ENCODE assay signal across 22 cellular contexts in the genomic region with DNA sequence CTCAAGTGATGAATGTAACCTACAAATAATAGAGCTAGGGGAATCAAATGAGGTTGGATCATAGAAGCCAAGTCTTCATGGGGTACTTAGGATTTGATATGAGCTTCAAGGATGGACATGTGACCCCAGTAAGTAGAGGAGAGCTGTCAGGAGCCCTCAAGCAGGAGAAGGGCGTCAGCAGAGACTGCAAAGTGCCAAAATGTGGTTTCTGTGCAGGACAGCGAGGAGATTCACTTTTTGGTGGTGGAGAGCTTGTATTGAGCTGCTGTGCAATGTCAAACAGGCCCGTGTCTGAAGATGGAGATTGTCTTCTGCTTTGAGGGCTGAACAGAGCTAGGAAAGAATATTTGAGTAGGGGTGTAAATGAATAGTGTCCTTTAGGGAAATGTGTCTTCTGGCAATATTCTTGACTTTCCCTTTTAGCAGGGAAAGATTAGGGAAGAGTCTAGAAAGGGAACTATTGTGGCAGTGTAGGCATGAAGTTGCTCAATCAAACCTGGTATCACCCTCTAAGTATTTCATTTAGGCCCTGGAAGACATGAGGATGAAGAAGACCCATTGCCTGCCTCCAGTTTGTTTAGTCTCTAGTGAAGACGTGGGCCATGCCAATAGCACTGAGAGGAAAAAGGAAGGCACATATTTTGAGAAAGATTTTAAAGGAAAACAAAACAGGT. TPM values are rescaled to one million over a fixed set of nuclear protein-coding genes. Genes with fewer than 3 reads are reported as not detected.
DNase-seq lines count a peak whose midpoint lies in the region; ATAC-seq, FAIRE-seq and TF ChIP-seq lines count a peak whose summit lies in the region.
"Had no signal": no experiment of that assay in that cellular context is flagged by ENCODE, and none has a peak within 500 bp of the region (broad histone marks: within the 10 kb centered on the region; RNA-seq: fewer than 3 reads in every experiment).

No MANE protein-coding gene starts in this region.

- ATAC-seq in activated CD8-positive, alpha-beta T cell treated with anti-CD3 and anti-CD28 coated beads, Interleukin-2, amount 10 ng/mL, durations not matched to agents 7 days and 5 days = no peak
- ATAC-seq in natural killer cell (peak in 2 of 3 donors; percentile 8 to 14), GM21360 (IDR thresholded peaks at IDR 0.05; ENCODE audit: unreplicated experiment) (no peak)
- ATAC-seq: activated CD4-positive, CD25-positive, alpha-beta regulatory T cell treated with anti-CD3 and anti-CD28 coated beads, Interleukin-2, amount 50 U/mL, for 24 hours; body of pancreas; heart right ventricle had no signal

- no peaks in the 10 kb centered on the region for H3K27me3 Mint-ChIP-seq in T-helper 1 cell treated with Interleukin-12 subunit alpha and Interleukin-12 subunit beta and Interleukin-4 antibody, amounts not matched to agents 30 μg/mL and 1 μg/mL, for 36 hours (ENCODE audit: low read depth)
- H3K27me3 Mint-ChIP-seq in activated CD8-positive, alpha-beta T cell treated with anti-CD3 and anti-CD28 coated beads, Interleukin-2, amount 10 ng/mL, durations not matched to agents 7 days and 5 days (ENCODE audit: low read depth) = no peaks in the 10 kb centered on the region
- H3K27me3 Mint-ChIP-seq in natural killer cell (ENCODE audit: low read depth in 2 of 2) = no peaks in the 10 kb centered on the region

- POLR2A ChIA-PET in activated CD8-positive, alpha-beta T cell treated with anti-CD3 and anti-CD28 coated beads, Interleukin-2, amount 10 ng/mL, durations not matched to agents 7 days and 5 days (lab: Charles Lee) = interaction anchor here (0.5 to 2.9 kb wide), 4 partner anchors 25 to 36 kb away, joined by 3 to 41 read pairs (median 4); partner anchors contain the start of genes SORL1 and SORL1-AS1

- TF ChIP-seq POLR2A in GM12892 (IDR thresholded peaks at IDR 0.05; ENCODE audit: low read depth, low read length) = no peak

- no peak overlapping the region for H3K27ac ChIP-seq in caudate nucleus (ENCODE audit: low read depth, low read length)
- H3K27ac ChIP-seq: body of pancreas, RWPE1, upper lobe of left lung had no signal

- CTCF ChIA-PET in activated CD8-positive, alpha-beta T cell treated with anti-CD3 and anti-CD28 coated beads, Interleukin-2, amount 10 ng/mL, durations not matched to agents 7 days and 5 days (lab: Charles Lee) = interaction anchor here (0.7 to 2.0 kb wide), 6 partner anchors 10 to 49 kb away, joined by 3 to 18 read pairs (median 4); partner anchors contain the start of genes SORL1 and SORL1-AS1

- peak overlapping the region; percentile 26 for H3K27ac Mint-ChIP-seq in T-helper 1 cell treated with Interleukin-12 subunit alpha and Interleukin-12 subunit beta and Interleukin-4 antibody, amounts not matched to agents 30 μg/mL and 1 μg/mL, for 36 hours
- H3K27ac Mint-ChIP-seq in activated CD8-positive, alpha-beta T cell treated with anti-CD3 and anti-CD28 coated beads, Interleukin-2, amount 10 ng/mL, durations not matched to agents 7 days and 5 days = peak overlapping the region; percentile 93
- peak overlapping the region; percentile 94 to 95 for H3K27ac Mint-ChIP-seq in natural killer cell
- H3K27ac Mint-ChIP-seq: activated T-helper 2 cell treated with anti-CD3 and anti-CD28 coated beads, Interferon-gamma antibody, Interleukin-2, Interleukin-4, amounts not matched to agents 10 μg/mL and 5 μg/mL and 100 μg/mL, durations not matched to agents 14 hours and 24 hours and 36 hours had no signal

- intact Hi-C loops in natural killer cell (cut with micrococcal nuclease) = no loop called here

- peaks cover 36% of the 10 kb centered on the region for H3K4me1 Mint-ChIP-seq in T-helper 1 cell treated with Interleukin-12 subunit alpha and Interleukin-12 subunit beta and Interleukin-4 antibody, amounts not matched to agents 30 μg/mL and 1 μg/mL, for 36 hours (ENCODE audit: low read depth)
- H3K4me1 Mint-ChIP-seq in activated CD8-positive, alpha-beta T cell treated with anti-CD3 and anti-CD28 coated beads, Interleukin-2, amount 10 ng/mL, durations not matched to agents 7 days and 5 days (ENCODE audit: low read depth) = peaks cover 54% of the 10 kb centered on the region
- H3K4me1 Mint-ChIP-seq in natural killer cell = peaks cover 63 to 90% of the 10 kb centered on the region in 2 donors

- DNase-seq in T-helper 1 cell (no peak), GM12892 (ENCODE audit: insufficient read length) (no peak), natural killer cell (no peak), caudate nucleus (lab: John Stamatoyannopoulos, UW) (no peak)
- DNase-seq in activated CD8-positive, alpha-beta T cell treated with anti-CD3 and anti-CD28 coated beads, Interleukin-2, amount 10 ng/mL, durations not matched to agents 7 days and 5 days = no peak
- no peak for DNase-seq in NK-92 treated with Interleukin-12 subunit alpha and Interleukin-12 subunit beta, amount 100 ng/mL, for 24 hours (lab: John Stamatoyannopoulos, UW)
- DNase-seq: body of pancreas; COR-L47; dermis blood vessel endothelial cell; H7; heart right ventricle; NCI-H1048; occipital lobe; stimulated activated CD4-positive, alpha-beta T cell treated with anti-CD3 and anti-CD28 coated beads, Interleukin-4, amount 100 ng/mL, for 24 hours; upper lobe of left lung had no signal

- TF ChIP-seq CTCF in natural killer cell (IDR thresholded peaks at IDR 0.05) = no peak

- peak; percentile 9 for FAIRE-seq in GM12892 (lab: Jason Lieb, UNC)
- FAIRE-seq: A204.1, keratinocyte had no signal

- H3K36me3 Mint-ChIP-seq in T-helper 1 cell treated with Interleukin-12 subunit alpha and Interleukin-12 subunit beta and Interleukin-4 antibody, amounts not matched to agents 30 μg/mL and 1 μg/mL, for 36 hours (ENCODE audit: low read depth) = peaks cover 42% of the 10 kb centered on the region
- peaks cover 60% of the 10 kb centered on the region for H3K36me3 Mint-ChIP-seq in activated CD8-positive, alpha-beta T cell treated with anti-CD3 and anti-CD28 coated beads, Interleukin-2, amount 10 ng/mL, durations not matched to agents 7 days and 5 days (ENCODE audit: low read depth)
- H3K36me3 Mint-ChIP-seq in natural killer cell = peaks cover 13% of the 10 kb centered on the region

- H3K4me3 Mint-ChIP-seq in T-helper 1 cell treated with Interleukin-12 subunit alpha and Interleukin-12 subunit beta and Interleukin-4 antibody, amounts not matched to agents 30 μg/mL and 1 μg/mL, for 36 hours = no peak overlapping the region
- peak overlapping the region; percentile 71 for H3K4me3 Mint-ChIP-seq in activated CD8-positive, alpha-beta T cell treated with anti-CD3 and anti-CD28 coated beads, Interleukin-2, amount 10 ng/mL, durations not matched to agents 7 days and 5 days
- peak overlapping the region; percentile 89 for H3K4me3 Mint-ChIP-seq in natural killer cell

- no peaks in the 10 kb centered on the region for H3K9me3 Mint-ChIP-seq in T-helper 1 cell treated with Interleukin-12 subunit alpha and Interleukin-12 subunit beta and Interleukin-4 antibody, amounts not matched to agents 30 μg/mL and 1 μg/mL, for 36 hours
- no peaks in the 10 kb centered on the region for H3K9me3 Mint-ChIP-seq in activated CD8-positive, alpha-beta T cell treated with anti-CD3 and anti-CD28 coated beads, Interleukin-2, amount 10 ng/mL, durations not matched to agents 7 days and 5 days (ENCODE audit: insufficient read depth)
- no peaks in the 10 kb centered on the region for H3K9me3 Mint-ChIP-seq in natural killer cell
- H3K9me3 Mint-ChIP-seq: activated T-helper 2 cell treated with anti-CD3 and anti-CD28 coated beads, Interferon-gamma antibody, Interleukin-2, Interleukin-4, amounts not matched to agents 10 μg/mL and 5 μg/mL and 100 μg/mL, durations not matched to agents 14 hours and 24 hours and 36 hours had no signal

RNA-seq across cellular contexts. Expression of gene SORL1, which starts 31.8 kb away (rescaled TPM):
- polyA plus RNA-seq in GM12892 (2012; ENCODE audit: missing spikeins) = 61.4 TPM
- total RNA-seq in activated CD8-positive, alpha-beta T cell treated with anti-CD3 and anti-CD28 coated beads, Interleukin-2, amount 10 ng/mL, durations not matched to agents 7 days and 5 days = 100 to 1,000 TPM in 1 of 2 experiments, 10 to 100 TPM in 1; 98.9 to 107 TPM
- total RNA-seq in natural killer cell = 100 to 1,000 TPM; 386 to 519 (median 456) TPM

Comparison
In these comparisons a context has a peak if more than half of its experiments do, and no peak if none do; other contexts are left out.
1. H3K27ac Mint-ChIP-seq: peak in every context shown above with its lines; median percentile 94 in natural killer cell; 93 in activated CD8-positive, alpha-beta T cell treated with anti-CD3 and anti-CD28 coated beads, Interleukin-2, amount 10 ng/mL, durations not matched to agents 7 days and 5 days; 26 in T-helper 1 cell treated with Interleukin-12 subunit alpha and Interleukin-12 subunit beta and Interleukin-4 antibody, amounts not matched to agents 30 μg/mL and 1 μg/mL, for 36 hours.
2. ATAC-seq: peak in natural killer cell (2 of 3); none in activated CD8-positive, alpha-beta T cell treated with anti-CD3 and anti-CD28 coated beads, Interleukin-2, amount 10 ng/mL, durations not matched to agents 7 days and 5 days (single experiment) and GM21360 (single experiment).